18 cellular contexts compared by ENCODE assay signal in genomic region chr9:136634904-136635303, GRCh38. TPM values are rescaled to one million over a fixed set of nuclear protein-coding genes. Genes with fewer than 3 reads are reported as not detected.
DNase-seq lines count a peak whose midpoint lies in the region; ATAC-seq, FAIRE-seq and TF ChIP-seq lines count a peak whose summit lies in the region.
"Had no signal": no experiment of that assay in that cellular context is flagged by ENCODE, and none has a peak within 500 bp of the region (broad histone marks: within the 10 kb centered on the region; RNA-seq: fewer than 3 reads in every experiment).

No MANE protein-coding gene starts in this region.

- H3K23ac ChIP-seq in H1 (ENCODE audit: insufficient read length) = no peak overlapping the region

- H3K4me3 ChIP-seq in MG63 = no peak overlapping the region
- no peak overlapping the region for H3K4me3 ChIP-seq in H1 (ENCODE audit: extremely low read depth in 1 of 4, insufficient read depth in 2 of 4, low read depth in 3 of 4, low read length in 4 of 4)
- no peak overlapping the region for H3K4me3 ChIP-seq in prostate gland

- no peak for TF ChIP-seq POLR2A in H1 (IDR thresholded peaks at IDR 0.05; ENCODE audit: control extremely low read depth in 1 of 2, low read depth in 2 of 2, low read length in 2 of 2)
- no peak for TF ChIP-seq POLR2A in prostate gland (IDR thresholded peaks at IDR 0.05)

- no peak overlapping the region for H3K4me2 ChIP-seq in H1 (ENCODE audit: insufficient read depth in 1 of 2, low read depth in 2 of 2, low read length in 2 of 2)
- H3K4me2 ChIP-seq: SK-N-SH had no signal

- H2BK12ac ChIP-seq in H1 (ENCODE audit: low read depth, low read length) = no peak overlapping the region

- H3K27me3 ChIP-seq in MG63 = no peaks in the 10 kb centered on the region
- H3K27me3 ChIP-seq in H1 (replicated peaks in 1 of 4; ENCODE audit: control insufficient read depth in 3 of 4, extremely low read depth in 1 of 4, insufficient read depth in 3 of 4, low read length in 3 of 4) = no peaks in the 10 kb centered on the region
- no peaks in the 10 kb centered on the region for H3K27me3 ChIP-seq in prostate gland (replicated peaks; ENCODE audit: insufficient read depth)

- DNase-seq in Daoy (ENCODE audit: low read depth) (peak; percentile 61), MG63 (peak; percentile 32), H1 (ENCODE audit: low read depth in 1 of 2, low spot score in 2 of 2) (no peak), myocyte (ENCODE audit: low read depth) (peak; percentile 44), prostate gland (ENCODE audit: low spot score) (no peak), NCI-H187 (lab: John Stamatoyannopoulos, UW) (no peak), SK-N-DZ (ENCODE audit: low spot score) (no peak)
- no peak for DNase-seq in stimulated activated naive B cell treated with anti-CD40 and anti-IgM and Interleukin-4, amounts not matched to agents 10 μg/mL and 1 μg/mL and 100 μg/mL, for 72 hours
- DNase-seq: COR-L47, H7, Karpas-422, MV-4-11, NCI-H1436, NCI-H2029 treated with DMSO at 0.1 percent for 48 hours, NCI-H2171 treated with DMSO at 0.1 percent for 48 hours, NCI-H748 treated with DMSO at 0.1 percent for 48 hours, OCI-M1, SK-N-SH had no signal

- no peak overlapping the region for H2BK120ac ChIP-seq in H1 (replicated peaks; ENCODE audit: low read depth, low read length)

- no peak overlapping the region for H3K14ac ChIP-seq in H1 (ENCODE audit: insufficient read length)

- H2AK5ac ChIP-seq in H1 (ENCODE audit: low read depth, low read length) = no peak overlapping the region

- 90% methylated on average over 11 of the region's 11 CpGs; no CpG with 5 or more reads in 1 of the 2 experiments for WGBS in H1 (ENCODE audit: extremely low coverage in 1 of 2, insufficient coverage in 1 of 2, insufficient read length in 1 of 2, insufficient replicate concordance in 2 of 2, low coverage in 1 of 2, low lambda C conversion rate in 2 of 2, missing lambda C conversion rate in 1 of 2), 2 experiments
- 77% methylated on average over 11 of the region's 11 CpGs for WGBS in prostate gland

- no peak overlapping the region for H3K4me3 Mint-ChIP-seq in stimulated activated naive B cell treated with anti-CD40 and anti-IgM and Interleukin-4, amounts not matched to agents 10 μg/mL and 1 μg/mL and 100 μg/mL, for 72 hours

- TF ChIP-seq CTCF in H1 (IDR thresholded peaks at IDR 0.05; ENCODE audit: control extremely low read depth in 1 of 3, insufficient read depth in 1 of 3, low read depth in 1 of 3, low read length in 3 of 3) = no peak
- no peak for TF ChIP-seq CTCF in prostate gland (IDR thresholded peaks at IDR 0.05)

- no peak overlapping the region for H2AFZ ChIP-seq in H1 (ENCODE audit: low read length)

- peaks cover 0 to 9% of the 10 kb centered on the region in 2 experiments for H4K20me1 ChIP-seq in H1 (replicated peaks in 1 of 2; ENCODE audit: control insufficient read depth in 1 of 2, insufficient read depth in 2 of 2, low read length in 2 of 2)

- no peak overlapping the region for H3K9ac ChIP-seq in H1 (replicated peaks in 1 of 4; ENCODE audit: extremely low read depth in 1 of 4, low read depth in 3 of 4, low read length in 3 of 4)
- H3K9ac ChIP-seq: SK-N-SH had no signal

- no peaks in the 10 kb centered on the region for H3K79me2 ChIP-seq in H1 (ENCODE audit: control insufficient read depth in 1 of 2, insufficient read depth in 2 of 2, low read length in 2 of 2)

- no peak overlapping the region for H3K27ac Mint-ChIP-seq in stimulated activated naive B cell treated with anti-CD40 and anti-IgM and Interleukin-4, amounts not matched to agents 10 μg/mL and 1 μg/mL and 100 μg/mL, for 72 hours

- H4K91ac ChIP-seq in H1 (replicated peaks; ENCODE audit: insufficient read length, low read length) = no peak overlapping the region

- H2BK15ac ChIP-seq in H1 (ENCODE audit: low read length) = no peak overlapping the region

- POLR2A ChIA-PET in H1 (lab: Charles Lee; ENCODE audit: partially characterized antibody) = interaction anchor here (1.6 kb wide), 1 partner anchor 155 kb away, joined by 3 read pairs; no protein-coding TSS in a partner anchor

- H3K27ac ChIP-seq in H1 (ENCODE audit: low read depth, low read length) = no peak overlapping the region
- H3K27ac ChIP-seq in prostate gland = no peak overlapping the region

- CTCF ChIA-PET in H1 (lab: Charles Lee; ENCODE audit: partially characterized antibody) = interaction anchor here (0.6 to 16.1 kb wide), 9 partner anchors 9 to 147 kb away, joined by 3 to 237 read pairs (median 4); no protein-coding TSS in a partner anchor

- intact Hi-C loops in prostate gland (cut with DNase I) = no loop called here

- H3K4me1 Mint-ChIP-seq in stimulated activated naive B cell treated with anti-CD40 and anti-IgM and Interleukin-4, amounts not matched to agents 10 μg/mL and 1 μg/mL and 100 μg/mL, for 72 hours = peaks cover 0 to 4% of the 10 kb centered on the region in 2 donors

- ATAC-seq in stimulated activated naive B cell treated with anti-CD40 and anti-IgM and Interleukin-4, amounts not matched to agents 10 μg/mL and 1 μg/mL and 100 μg/mL, for 72 hours (replicated peaks) = no peak

- H3K36me3 Mint-ChIP-seq in stimulated activated naive B cell treated with anti-CD40 and anti-IgM and Interleukin-4, amounts not matched to agents 10 μg/mL and 1 μg/mL and 100 μg/mL, for 72 hours = no peaks in the 10 kb centered on the region

- no peak for TF ChIP-seq EP300 in H1 (IDR thresholded peaks at IDR 0.05; ENCODE audit: borderline replicate concordance in 1 of 2, low read depth in 2 of 2, low read length in 2 of 2)

- H2BK5ac ChIP-seq in H1 (ENCODE audit: low read depth, low read length) = no peak overlapping the region

- no peak overlapping the region for H4K5ac ChIP-seq in H1 (ENCODE audit: insufficient read length, low read depth, low read length)

- H3K79me1 ChIP-seq in H1 (ENCODE audit: low read depth, low read length) = no peaks in the 10 kb centered on the region

- TF ChIP-seq RAD21 in H1 (IDR thresholded peaks at IDR 0.05 in 1 of 2, conservative IDR thresholded peaks at IDR 0.05 in 1 of 2; ENCODE audit: low read depth in 2 of 2, low read length in 2 of 2) = no peak

- peaks cover 4 to 8% of the 10 kb centered on the region in 2 donors for H3K27me3 Mint-ChIP-seq in stimulated activated naive B cell treated with anti-CD40 and anti-IgM and Interleukin-4, amounts not matched to agents 10 μg/mL and 1 μg/mL and 100 μg/mL, for 72 hours

- H4K8ac ChIP-seq in H1 (ENCODE audit: extremely low read depth, insufficient read depth, low read length) = peak overlapping the region; percentile 0; the same call in 1 of the 2 replicates

- H3K18ac ChIP-seq in H1 (ENCODE audit: extremely low read depth, low read length) = no peak overlapping the region

- FAIRE-seq in H1 (lab: Jason Lieb, UNC) = no peak

- H3K9me3 Mint-ChIP-seq in stimulated activated naive B cell treated with anti-CD40 and anti-IgM and Interleukin-4, amounts not matched to agents 10 μg/mL and 1 μg/mL and 100 μg/mL, for 72 hours = no peaks in the 10 kb centered on the region

- H3K23me2 ChIP-seq in H1 (ENCODE audit: low read depth, low read length) = no peaks in the 10 kb centered on the region

- no peak overlapping the region for H3K4ac ChIP-seq in H1 (replicated peaks; ENCODE audit: insufficient read length, low read depth, low read length)

- no peak overlapping the region for H3K56ac ChIP-seq in H1 (replicated peaks; ENCODE audit: insufficient read length, low read depth, low read length)

- H2BK20ac ChIP-seq in H1 (ENCODE audit: low read length) = no peak overlapping the region

- H3K4me1 ChIP-seq in H1 (replicated peaks in 1 of 4; ENCODE audit: control insufficient read depth in 3 of 4, insufficient read depth in 4 of 4, low read length in 3 of 4) = peaks cover 0 to 4% (median 0%) of the 10 kb centered on the region in 4 experiments; a peak in 3 of 7 replicates
- no peaks in the 10 kb centered on the region for H3K4me1 ChIP-seq in prostate gland (replicated peaks)

- no peaks in the 10 kb centered on the region for H3K9me3 ChIP-seq in MG63
- H3K9me3 ChIP-seq in H1 (ENCODE audit: insufficient read depth in 2 of 2, low read depth in 1 of 2, low read length in 1 of 2) = no peaks in the 10 kb centered on the region
- H3K9me3 ChIP-seq in prostate gland = no peaks in the 10 kb centered on the region
- H3K9me3 ChIP-seq: SK-N-SH had no signal

- no peaks in the 10 kb centered on the region for H3K36me3 ChIP-seq in MG63
- no peaks in the 10 kb centered on the region for H3K36me3 ChIP-seq in H1 (ENCODE audit: control insufficient read depth in 2 of 4, insufficient read depth in 4 of 4, low read length in 3 of 4)
- no peaks in the 10 kb centered on the region for H3K36me3 ChIP-seq in prostate gland

RNA-seq across cellular contexts. Expression of gene EGFL7, which starts 27.8 kb away (rescaled TPM):
- 53.7 and 56.2 TPM in 2 replicates for total RNA-seq in Daoy (2014; rRNA removed; shearing (Covaris generic))
- total RNA-seq in MG63 (2014; rRNA removed; shearing (Covaris generic); ENCODE audit: low replicate concordance) = 24.5 and 25.9 TPM in 2 replicates
- total RNA-seq in H1 (2021; fragmentation: NEBNext Ultra II Directional; extraction: Animal tissue kit (Norgen Biotek cat#: 25700)) = 37.8 and 39.8 TPM in 2 replicates
- 53.4 and 82.5 TPM in 2 replicates for polyA plus RNA-seq in H1 (2011; rRNA removed)
- 63.0 TPM for polyA plus RNA-seq in H1 (2011; cell fraction: cytosol; rRNA removed)
- 82.5 TPM for polyA plus RNA-seq in H1 (2011; cell fraction: nucleus; rRNA removed)
- polyA plus RNA-seq in H1 (2012, experiment 1 of 2) = 17.3 to 46.4 TPM (median 40.7 TPM) in 4 replicates
- polyA plus RNA-seq in H1 (2012, experiment 2 of 2) = 43.2 TPM
- 66.8 TPM for polyA plus RNA-seq in H1 (2013, experiment 1 of 2)
- 68.8 TPM for polyA plus RNA-seq in H1 (2013, experiment 2 of 2)
- polyA minus RNA-seq in H1 (2011; rRNA and poly(A)+ RNA removed) = 7.2 and 9.3 TPM in 2 replicates
- polyA minus RNA-seq in H1 (2011; cell fraction: cytosol; rRNA and poly(A)+ RNA removed) = 30.7 TPM
- polyA minus RNA-seq in H1 (2011; cell fraction: nucleus; rRNA and poly(A)+ RNA removed) = 12.8 TPM
- total RNA-seq in myocyte = 6.0 and 7.0 TPM in 2 replicates
- polyA plus RNA-seq in myocyte (2012) = 4.5 TPM
- total RNA-seq in prostate gland = 100 to 1,000 TPM in 1 of 2 donors, 10 to 100 TPM in 1; 49.3 to 118 TPM
- 0.73 TPM in 1 of 2 replicates, not detected in the other for polyA plus RNA-seq in SK-N-DZ (2014; cell fraction: cytosol; rRNA removed)
- polyA plus RNA-seq in SK-N-DZ (2014; cell fraction: nucleus; rRNA removed) = 6.2 TPM in 1 of 2 replicates, not detected in the other

RNA-seq across cellular contexts. Expression of gene AGPAT2, which starts 52.4 kb away (rescaled TPM):
- 46.5 and 51.3 TPM in 2 replicates for total RNA-seq in Daoy (2014; rRNA removed; shearing (Covaris generic))
- 58.8 and 116 TPM in 2 replicates for total RNA-seq in MG63 (2014; rRNA removed; shearing (Covaris generic); ENCODE audit: low replicate concordance)
- 30.5 and 31.6 TPM in 2 replicates for total RNA-seq in H1 (2021; fragmentation: NEBNext Ultra II Directional; extraction: Animal tissue kit (Norgen Biotek cat#: 25700))
- 37.6 and 52.1 TPM in 2 replicates for polyA plus RNA-seq in H1 (2011; rRNA removed)
- polyA plus RNA-seq in H1 (2011; cell fraction: cytosol; rRNA removed) = 36.0 TPM
- 44.9 TPM for polyA plus RNA-seq in H1 (2011; cell fraction: nucleus; rRNA removed)
- 16.4 to 27.5 TPM (median 25.2 TPM) in 4 replicates for polyA plus RNA-seq in H1 (2012, experiment 1 of 2)
- 26.0 TPM for polyA plus RNA-seq in H1 (2012, experiment 2 of 2)
- polyA plus RNA-seq in H1 (2013, experiment 1 of 2) = 32.4 TPM
- 37.1 TPM for polyA plus RNA-seq in H1 (2013, experiment 2 of 2)
- polyA minus RNA-seq in H1 (2011; rRNA and poly(A)+ RNA removed) = 9.3 and 15.5 TPM in 2 replicates
- 19.5 TPM for polyA minus RNA-seq in H1 (2011; cell fraction: cytosol; rRNA and poly(A)+ RNA removed)
- polyA minus RNA-seq in H1 (2011; cell fraction: nucleus; rRNA and poly(A)+ RNA removed) = 12.9 TPM
- total RNA-seq in myocyte (21.3 and 35.5 TPM in 2 replicates), prostate gland (10 to 100 TPM; 44.9 to 50.0 TPM)
- 37.0 TPM for polyA plus RNA-seq in myocyte (2012)
- polyA plus RNA-seq in SK-N-DZ (2014; cell fraction: cytosol; rRNA removed) = 0.70 and 1.1 TPM in 2 replicates
- 0.12 and 0.54 TPM in 2 replicates for polyA plus RNA-seq in SK-N-DZ (2014; cell fraction: nucleus; rRNA removed)

Comparison
In these comparisons a context has a peak if more than half of its experiments do, and no peak if none do; other contexts are left out.
1. DNase-seq: peak in Daoy (single experiment), MG63 (single experiment) and myocyte (single experiment); none in H1 (0 of 2), prostate gland (single experiment), NCI-H187 (0 of 2), stimulated activated naive B cell treated with anti-CD40 and anti-IgM and Interleukin-4, amounts not matched to agents 10 μg/mL and 1 μg/mL and 100 μg/mL, for 72 hours (single experiment) and SK-N-DZ (single experiment).